Comparison of ENCODE assay signal across 1 cellular context in genomic region chr5:87787640-87788039, GRCh38.
TF ChIP-seq lines count a peak whose summit lies in the region.

No MANE protein-coding gene starts in this region.

TF ChIP-seq in GM23338, 12 proteins besides CTCF, POLR2A, EP300 and RAD21 (continued from another document):
- TF ChIP-seq ZNF462 (CRISPR knock-in tag; IDR thresholded peaks at IDR 0.05) = no peak
- TF ChIP-seq CREB1 (CRISPR knock-in tag; IDR thresholded peaks at IDR 0.05; ENCODE audit: low read depth) = peak; percentile 65
- TF ChIP-seq REST (IDR thresholded peaks at IDR 0.05; ENCODE audit: unreplicated experiment) = no peak
- TF ChIP-seq POLR2AphosphoS5 (IDR thresholded peaks at IDR 0.05; ENCODE audit: low read depth) = no peak
- TF ChIP-seq EZH2 (IDR thresholded peaks at IDR 0.05; ENCODE audit: low read depth, unreplicated experiment) = no peak
- TF ChIP-seq JUNB (IDR thresholded peaks at IDR 0.05; ENCODE audit: unreplicated experiment) = no peak
- TF ChIP-seq STAT1 (IDR thresholded peaks at IDR 0.05; ENCODE audit: unreplicated experiment) = no peak
- no peak for TF ChIP-seq EZH2phosphoT487 (IDR thresholded peaks at IDR 0.05; ENCODE audit: unreplicated experiment)
TF ChIP-seq in GM23338: peak in this region for 2.
